ENCODE assay signal across 25 cellular contexts in genomic region chr2:199477277-199477834, GRCh38.
"Had no signal": no experiment of that assay in that cellular context is flagged by ENCODE, and none has a peak within 500 bp of the region (broad histone marks: within the 10 kb centered on the region; RNA-seq: fewer than 3 reads in every experiment).

No MANE protein-coding gene starts in this region.

- H3K4me3 Mint-ChIP-seq: mesothelial cell of epicardium; naive thymus-derived CD8-positive, alpha-beta T cell; nephron; neural crest cell; stimulated activated memory B cell treated with anti-CD40 and anti-IgM and Interleukin-4, amounts not matched to agents 10 μg/mL and 1 μg/mL and 100 μg/mL, for 72 hours; stimulated activated naive CD8-positive, alpha-beta T cell treated with anti-CD3 and anti-CD28 coated beads, Interleukin-15, amount 100 ng/mL, for 72 hours had no signal

- H2AFZ ChIP-seq: parathyroid adenoma had no signal

- H3K4me3 ChIP-seq: heart left ventricle, left ventricle myocardium inferior, lung, psoas muscle, right atrium auricular region, right lobe of liver, smooth muscle cell, tibial nerve, upper lobe of left lung, vagina had no signal

- H3K79me2 ChIP-seq: parathyroid adenoma had no signal

- ATAC-seq: heart left ventricle; naive thymus-derived CD8-positive, alpha-beta T cell; psoas muscle; stimulated activated memory B cell treated with anti-CD40 and anti-IgM and Interleukin-4, amounts not matched to agents 10 μg/mL and 1 μg/mL and 100 μg/mL, for 72 hours; stimulated activated naive CD8-positive, alpha-beta T cell treated with anti-CD3 and anti-CD28 coated beads, Interleukin-15, amount 100 ng/mL, for 72 hours had no signal

- H3K9ac ChIP-seq: parathyroid adenoma had no signal

- H3K27me3 ChIP-seq: right atrium auricular region, vagina had no signal

- H3K4me2 ChIP-seq: smooth muscle cell had no signal

- H3K36me3 ChIP-seq: heart left ventricle, left ventricle myocardium inferior, right atrium auricular region, right lobe of liver, tibial nerve, upper lobe of left lung, vagina had no signal

- H3K4me1 ChIP-seq: heart left ventricle, left ventricle myocardium inferior, parathyroid adenoma, psoas muscle, right atrium auricular region, right lobe of liver, tibial nerve, upper lobe of left lung, vagina had no signal

- H3K9me3 ChIP-seq: heart left ventricle, left ventricle myocardium inferior, psoas muscle, right atrium auricular region, right lobe of liver, tibial nerve, upper lobe of left lung, vagina had no signal

- H3K27ac ChIP-seq: heart left ventricle, left ventricle myocardium inferior, parathyroid adenoma, psoas muscle, right atrium auricular region, right lobe of liver, tibial nerve, upper lobe of left lung, vagina had no signal

- H3K4me1 Mint-ChIP-seq: mesothelial cell of epicardium; naive thymus-derived CD8-positive, alpha-beta T cell; nephron; neural crest cell; stimulated activated memory B cell treated with anti-CD40 and anti-IgM and Interleukin-4, amounts not matched to agents 10 μg/mL and 1 μg/mL and 100 μg/mL, for 72 hours; stimulated activated naive CD8-positive, alpha-beta T cell treated with anti-CD3 and anti-CD28 coated beads, Interleukin-15, amount 100 ng/mL, for 72 hours had no signal

- H3K27ac Mint-ChIP-seq: mesothelial cell of epicardium; naive thymus-derived CD8-positive, alpha-beta T cell; nephron; stimulated activated memory B cell treated with anti-CD40 and anti-IgM and Interleukin-4, amounts not matched to agents 10 μg/mL and 1 μg/mL and 100 μg/mL, for 72 hours; stimulated activated naive CD8-positive, alpha-beta T cell treated with anti-CD3 and anti-CD28 coated beads, Interleukin-15, amount 100 ng/mL, for 72 hours had no signal

- H3K9me3 Mint-ChIP-seq: mesothelial cell of epicardium; naive thymus-derived CD8-positive, alpha-beta T cell; nephron; neural crest cell; stimulated activated memory B cell treated with anti-CD40 and anti-IgM and Interleukin-4, amounts not matched to agents 10 μg/mL and 1 μg/mL and 100 μg/mL, for 72 hours; stimulated activated naive CD8-positive, alpha-beta T cell treated with anti-CD3 and anti-CD28 coated beads, Interleukin-15, amount 100 ng/mL, for 72 hours had no signal

- DNase-seq: heart left ventricle; left ventricle myocardium inferior; mesendoderm; naive thymus-derived CD8-positive, alpha-beta T cell; nucleus accumbens; psoas muscle; right lobe of liver; stimulated activated CD4-positive, alpha-beta T cell treated with anti-CD3 and anti-CD28 coated beads, Interleukin-1b, Interleukin-23, amount 100 ng/mL, for 48 hours; stimulated activated CD4-positive, alpha-beta T cell treated with anti-CD3 and anti-CD28 coated beads, Interleukin-2, amount 100 ng/mL, for 48 hours; stimulated activated CD4-positive, alpha-beta T cell treated with anti-CD3 and anti-CD28 coated beads, Interleukin-4, amount 100 ng/mL, for 4 hours; stimulated activated CD8-positive, alpha-beta memory T cell treated with anti-CD3 and anti-CD28 coated beads, Interleukin-4, amount 100 ng/mL, for 48 hours; stimulated activated naive CD4-positive, alpha-beta T cell treated with Interleukin-2 at 50 U/mL for 16 hours; stimulated activated naive CD8-positive, alpha-beta T cell treated with anti-CD3 and anti-CD28 coated beads, Interleukin-15, amount 100 ng/mL, for 72 hours; substantia nigra; upper lobe of left lung had no signal

- H3K36me3 Mint-ChIP-seq: mesothelial cell of epicardium; naive thymus-derived CD8-positive, alpha-beta T cell; stimulated activated memory B cell treated with anti-CD40 and anti-IgM and Interleukin-4, amounts not matched to agents 10 μg/mL and 1 μg/mL and 100 μg/mL, for 72 hours had no signal
